In genomic region chr20:10558635-10559187, GRCh38 we compare ENCODE assay signal across 9 cellular contexts.
DNase-seq lines count a peak whose midpoint lies in the region; ATAC-seq lines count a peak whose summit lies in the region.
"Had no signal": no experiment of that assay in that cellular context is flagged by ENCODE, and none has a peak within 500 bp of the region (broad histone marks: within the 10 kb centered on the region; RNA-seq: fewer than 3 reads in every experiment).

No MANE protein-coding gene starts in this region.

- H3K27ac ChIP-seq in SJCRH30, result no peak overlapping the region

- H3K4me3 Mint-ChIP-seq in activated CD4-positive, alpha-beta T cell treated with anti-CD3 and anti-CD28 coated beads, Interleukin-2, amount 10 ng/mL, durations not matched to agents 24 days and 14 days, result peak overlapping the region; percentile 52
- H3K4me3 Mint-ChIP-seq in activated T-helper 2 cell treated with anti-CD3 and anti-CD28 coated beads, Interferon-gamma antibody, Interleukin-2, Interleukin-4, amounts not matched to agents 10 μg/mL and 5 μg/mL and 100 μg/mL, durations not matched to agents 14 hours and 24 hours and 36 hours (ENCODE audit: low read depth), result peak overlapping the region; percentile 17
- H3K4me3 Mint-ChIP-seq in naive thymus-derived CD8-positive, alpha-beta T cell, result peak overlapping the region in 2 of 10 donors; percentile 7 to 20
- H3K4me3 Mint-ChIP-seq: activated naive CD4-positive, alpha-beta T cell treated with anti-CD3 and anti-CD28 coated beads, Interleukin-2, amount 50 U/mL, for 24 hours had no signal

- H3K27me3 Mint-ChIP-seq in activated CD4-positive, alpha-beta T cell treated with anti-CD3 and anti-CD28 coated beads, Interleukin-2, amount 10 ng/mL, durations not matched to agents 24 days and 14 days, result no peaks in the 10 kb centered on the region
- peaks cover 7% of the 10 kb centered on the region for H3K27me3 Mint-ChIP-seq in activated T-helper 2 cell treated with anti-CD3 and anti-CD28 coated beads, Interferon-gamma antibody, Interleukin-2, Interleukin-4, amounts not matched to agents 10 μg/mL and 5 μg/mL and 100 μg/mL, durations not matched to agents 14 hours and 24 hours and 36 hours (ENCODE audit: low read depth)
- no peaks in the 10 kb centered on the region for H3K27me3 Mint-ChIP-seq in naive thymus-derived CD8-positive, alpha-beta T cell
- H3K27me3 Mint-ChIP-seq: activated naive CD4-positive, alpha-beta T cell treated with anti-CD3 and anti-CD28 coated beads, Interleukin-2, amount 50 U/mL, for 24 hours had no signal

- H3K4me1 ChIP-seq in SJCRH30, result no peaks in the 10 kb centered on the region

- H3K9me3 Mint-ChIP-seq in activated CD4-positive, alpha-beta T cell treated with anti-CD3 and anti-CD28 coated beads, Interleukin-2, amount 10 ng/mL, durations not matched to agents 24 days and 14 days, result peaks cover 9% of the 10 kb centered on the region
- peaks cover 6% of the 10 kb centered on the region for H3K9me3 Mint-ChIP-seq in activated T-helper 2 cell treated with anti-CD3 and anti-CD28 coated beads, Interferon-gamma antibody, Interleukin-2, Interleukin-4, amounts not matched to agents 10 μg/mL and 5 μg/mL and 100 μg/mL, durations not matched to agents 14 hours and 24 hours and 36 hours
- H3K9me3 Mint-ChIP-seq in naive thymus-derived CD8-positive, alpha-beta T cell, result peaks cover 0 to 4% (median 0%) of the 10 kb centered on the region in 9 donors
- H3K9me3 Mint-ChIP-seq: activated naive CD4-positive, alpha-beta T cell treated with anti-CD3 and anti-CD28 coated beads, Interleukin-2, amount 50 U/mL, for 24 hours had no signal

- H3K4me3 ChIP-seq in SJCRH30, result no peak overlapping the region

- POLR2A ChIA-PET in naive thymus-derived CD8-positive, alpha-beta T cell (lab: Charles Lee), result no interaction called here

- peak overlapping the region; percentile 36 for H3K27ac Mint-ChIP-seq in activated CD4-positive, alpha-beta T cell treated with anti-CD3 and anti-CD28 coated beads, Interleukin-2, amount 10 ng/mL, durations not matched to agents 24 days and 14 days
- no peak overlapping the region for H3K27ac Mint-ChIP-seq in activated T-helper 2 cell treated with anti-CD3 and anti-CD28 coated beads, Interferon-gamma antibody, Interleukin-2, Interleukin-4, amounts not matched to agents 10 μg/mL and 5 μg/mL and 100 μg/mL, durations not matched to agents 14 hours and 24 hours and 36 hours
- H3K27ac Mint-ChIP-seq in naive thymus-derived CD8-positive, alpha-beta T cell, result peak overlapping the region; percentile 2 to 80 (median 56)
- H3K27ac Mint-ChIP-seq: activated naive CD4-positive, alpha-beta T cell treated with anti-CD3 and anti-CD28 coated beads, Interleukin-2, amount 50 U/mL, for 24 hours had no signal

- peak; percentile 79 for ATAC-seq in HG03108 (IDR thresholded peaks at IDR 0.05; ENCODE audit: unreplicated experiment)
- peak; percentile 90 to 95 for ATAC-seq in naive thymus-derived CD8-positive, alpha-beta T cell

- peak; percentile 88 for DNase-seq in activated CD4-positive, alpha-beta T cell treated with anti-CD3 and anti-CD28 coated beads, Interleukin-2, amount 10 ng/mL, durations not matched to agents 24 days and 14 days
- DNase-seq in activated CD4-positive, alpha-beta T cell treated with anti-CD3 and anti-CD28 coated beads for 4 hours, result no peak
- peak; percentile 50 for DNase-seq in activated T-helper 2 cell treated with anti-CD3 and anti-CD28 coated beads, Interferon-gamma antibody, Interleukin-2, Interleukin-4, amounts not matched to agents 10 μg/mL and 5 μg/mL and 100 μg/mL, durations not matched to agents 14 hours and 24 hours and 36 hours (ENCODE audit: low spot score)
- DNase-seq in naive thymus-derived CD8-positive, alpha-beta T cell, result peak in 8 of 10 donors; percentile 9 to 62 (median 30)
- DNase-seq in SJCRH30 (no peak), NCI-H2081 treated with DMSO at 0.1 percent for 48 hours (lab: John Stamatoyannopoulos, UW) (no peak)
- DNase-seq in activated effector memory CD4-positive, alpha-beta T cell treated with Interleukin-2 at 50 U/mL for 16 hours, result no peak

- peaks cover 11% of the 10 kb centered on the region for H3K36me3 Mint-ChIP-seq in activated CD4-positive, alpha-beta T cell treated with anti-CD3 and anti-CD28 coated beads, Interleukin-2, amount 10 ng/mL, durations not matched to agents 24 days and 14 days (ENCODE audit: low read depth)
- H3K36me3 Mint-ChIP-seq in activated T-helper 2 cell treated with anti-CD3 and anti-CD28 coated beads, Interferon-gamma antibody, Interleukin-2, Interleukin-4, amounts not matched to agents 10 μg/mL and 5 μg/mL and 100 μg/mL, durations not matched to agents 14 hours and 24 hours and 36 hours (ENCODE audit: low read depth), result peaks cover 26% of the 10 kb centered on the region
- peaks cover 14 to 57% (median 36%) of the 10 kb centered on the region in 3 donors for H3K36me3 Mint-ChIP-seq in naive thymus-derived CD8-positive, alpha-beta T cell

- intact Hi-C loops in activated CD4-positive, alpha-beta T cell treated with anti-CD3 and anti-CD28 coated beads, Interleukin-2, amount 10 ng/mL, durations not matched to agents 24 days and 14 days (cut with micrococcal nuclease), result loop anchor here (1.0 to 5.0 kb wide), 6 partner anchors 39 to 1334 kb away; partner anchors contain the start of gene MKKS
- intact Hi-C loops in activated T-helper 2 cell treated with anti-CD3 and anti-CD28 coated beads, Interferon-gamma antibody, Interleukin-2, Interleukin-4, amounts not matched to agents 10 μg/mL and 5 μg/mL and 100 μg/mL, durations not matched to agents 14 hours and 24 hours and 36 hours (cut with micrococcal nuclease), result loop anchor here (1.0 to 5.0 kb wide), 8 partner anchors 10 to 649 kb away; no protein-coding TSS in a partner anchor

- H3K4me1 Mint-ChIP-seq in activated CD4-positive, alpha-beta T cell treated with anti-CD3 and anti-CD28 coated beads, Interleukin-2, amount 10 ng/mL, durations not matched to agents 24 days and 14 days, result peaks cover 28% of the 10 kb centered on the region
- peaks cover 38% of the 10 kb centered on the region for H3K4me1 Mint-ChIP-seq in activated T-helper 2 cell treated with anti-CD3 and anti-CD28 coated beads, Interferon-gamma antibody, Interleukin-2, Interleukin-4, amounts not matched to agents 10 μg/mL and 5 μg/mL and 100 μg/mL, durations not matched to agents 14 hours and 24 hours and 36 hours (ENCODE audit: low read depth)
- H3K4me1 Mint-ChIP-seq in naive thymus-derived CD8-positive, alpha-beta T cell, result peaks cover 9 to 24% (median 18%) of the 10 kb centered on the region in 4 donors

- no peaks in the 10 kb centered on the region for H3K27me3 ChIP-seq in SJCRH30

- H3K36me3 ChIP-seq in SJCRH30, result no peaks in the 10 kb centered on the region

- no peaks in the 10 kb centered on the region for H3K9me3 ChIP-seq in SJCRH30 (replicated peaks)

Comparison
In these comparisons a context has a peak if more than half of its experiments do, and no peak if none do; other contexts are left out.
1. DNase-seq: peak in activated CD4-positive, alpha-beta T cell treated with anti-CD3 and anti-CD28 coated beads, Interleukin-2, amount 10 ng/mL, durations not matched to agents 24 days and 14 days (single experiment), activated T-helper 2 cell treated with anti-CD3 and anti-CD28 coated beads, Interferon-gamma antibody, Interleukin-2, Interleukin-4, amounts not matched to agents 10 μg/mL and 5 μg/mL and 100 μg/mL, durations not matched to agents 14 hours and 24 hours and 36 hours (single experiment) and naive thymus-derived CD8-positive, alpha-beta T cell (8 of 10); none in activated CD4-positive, alpha-beta T cell treated with anti-CD3 and anti-CD28 coated beads for 4 hours (0 of 2), SJCRH30 (0 of 2), activated effector memory CD4-positive, alpha-beta T cell treated with Interleukin-2 at 50 U/mL for 16 hours (single experiment) and NCI-H2081 treated with DMSO at 0.1 percent for 48 hours (single experiment).